Comparison of ENCODE assay signal across 6 cellular contexts in the genomic region with DNA sequence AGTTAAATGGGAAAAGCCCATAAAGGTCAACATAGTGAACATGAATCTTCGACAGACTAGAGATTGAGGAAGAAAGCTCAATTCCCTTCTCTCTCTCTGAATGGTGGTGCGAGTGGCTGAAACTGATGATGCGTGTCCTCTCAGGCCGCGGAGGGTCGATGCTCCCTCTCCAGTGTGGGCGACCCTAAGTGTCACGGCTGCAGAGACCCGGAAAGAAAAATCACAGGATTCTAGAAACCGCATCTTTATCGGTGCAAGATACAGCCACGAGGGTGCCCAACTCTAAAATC. TPM values are rescaled to one million over a fixed set of nuclear protein-coding genes. Genes with fewer than 3 reads are reported as not detected.
DNase-seq lines count a peak whose midpoint lies in the region; ATAC-seq and TF ChIP-seq lines count a peak whose summit lies in the region.

No MANE protein-coding gene starts in this region.

- ATAC-seq in HG02678 (IDR thresholded peaks at IDR 0.05; ENCODE audit: unreplicated experiment), result no peak

- no peaks in the 10 kb centered on the region for H3K36me3 ChIP-seq in ovary

- H3K4me1 ChIP-seq in ovary (ENCODE audit: insufficient read depth), result peaks cover 6% of the 10 kb centered on the region

- CTCF ChIA-PET in activated naive CD4-positive, alpha-beta T cell treated with anti-CD3 and anti-CD28 coated beads, Interleukin-2, amount 10 ng/mL, durations not matched to agents 7 days and 5 days (lab: Charles Lee), result interaction anchor here (0.6 to 2.6 kb wide), 4 partner anchors 12 to 348 kb away, joined by 3 to 24 read pairs (median 4); a partner anchor contains a TSS

- no peak for DNase-seq in activated naive CD4-positive, alpha-beta T cell treated with anti-CD3 and anti-CD28 coated beads, Interleukin-2, amount 10 ng/mL, durations not matched to agents 7 days and 5 days
- no peak for DNase-seq in activated naive CD4-positive, alpha-beta T cell treated with anti-CD3 and anti-CD28 coated beads, Interleukin-2, amount 50 U/mL, for 16 hours
- DNase-seq in choroid plexus epithelial cell (ENCODE audit: low read depth), result no peak
- DNase-seq in ovary, result no peak
- DNase-seq in islet precursor cell, result no peak

- no peak for TF ChIP-seq POLR2A in ovary (IDR thresholded peaks at IDR 0.05)

- intact Hi-C loops in ovary (cut with DNase I), result no loop called here

- no peak for TF ChIP-seq EP300 in ovary (IDR thresholded peaks at IDR 0.05)

- peak overlapping the region; percentile 90 to 100 for H3K27ac ChIP-seq in ovary

- peaks cover 45% of the 10 kb centered on the region for H3K4me1 Mint-ChIP-seq in activated naive CD4-positive, alpha-beta T cell treated with anti-CD3 and anti-CD28 coated beads, Interleukin-2, amount 10 ng/mL, durations not matched to agents 7 days and 5 days

- no peaks in the 10 kb centered on the region for H3K9me3 ChIP-seq in ovary

- peak overlapping the region; percentile 100 for H3K27ac Mint-ChIP-seq in activated naive CD4-positive, alpha-beta T cell treated with anti-CD3 and anti-CD28 coated beads, Interleukin-2, amount 10 ng/mL, durations not matched to agents 7 days and 5 days

- peaks cover 6% of the 10 kb centered on the region for H3K27me3 Mint-ChIP-seq in activated naive CD4-positive, alpha-beta T cell treated with anti-CD3 and anti-CD28 coated beads, Interleukin-2, amount 10 ng/mL, durations not matched to agents 7 days and 5 days

- no peaks in the 10 kb centered on the region for H3K27me3 ChIP-seq in ovary

- H3K9me3 Mint-ChIP-seq in activated naive CD4-positive, alpha-beta T cell treated with anti-CD3 and anti-CD28 coated beads, Interleukin-2, amount 10 ng/mL, durations not matched to agents 7 days and 5 days, result no peaks in the 10 kb centered on the region

- H3K4me3 Mint-ChIP-seq in activated naive CD4-positive, alpha-beta T cell treated with anti-CD3 and anti-CD28 coated beads, Interleukin-2, amount 10 ng/mL, durations not matched to agents 7 days and 5 days, result peak overlapping the region; percentile 99

- H3K36me3 Mint-ChIP-seq in activated naive CD4-positive, alpha-beta T cell treated with anti-CD3 and anti-CD28 coated beads, Interleukin-2, amount 10 ng/mL, durations not matched to agents 7 days and 5 days, result peaks cover 45% of the 10 kb centered on the region

- no peak for TF ChIP-seq CTCF in choroid plexus epithelial cell (conservative IDR thresholded peaks at IDR 0.05; ENCODE audit: low read depth, low read length)
- no peak for TF ChIP-seq CTCF in ovary (IDR thresholded peaks at IDR 0.05)

- 0 to 1% (median 0%) methylated on average over 12 of the region's 12 CpGs for WGBS in ovary, 3 donors

- H3K4me3 ChIP-seq in choroid plexus epithelial cell (ENCODE audit: low read depth, low read length) (peak overlapping the region; percentile 66), ovary (peak overlapping the region; percentile 65)

RNA-seq across cellular contexts. Expression of a gene that starts 0.5 kb away (rescaled TPM):
- total RNA-seq in ovary, result 100 to 1,000 TPM in 5 of 7 donors, 10 to 100 TPM in 2; 90.9 to 244 (median 129) TPM
- polyA plus RNA-seq in ovary, result 100 to 1,000 TPM in 1 of 2 donors, 10 to 100 TPM in 1; 57.0 to 104 TPM

RNA-seq across cellular contexts. Expression of a gene that starts 10.7 kb away (rescaled TPM):
- total RNA-seq in ovary, result 10 to 100 TPM; 37.6 to 92.3 (median 65.4) TPM
- polyA plus RNA-seq in ovary, result 100 to 1,000 TPM in 1 of 2 donors, 10 to 100 TPM in 1; 40.2 to 109 TPM

RNA-seq across cellular contexts. Expression of a gene that starts 35.4 kb away (rescaled TPM):
- 1 to 10 TPM in 1 of 7 donors, under 1 TPM in 6; 0.12 to 1.1 (median 0.66) TPM for total RNA-seq in ovary
- polyA plus RNA-seq in ovary, result under 1 TPM; 0.40 to 0.74 TPM

RNA-seq across cellular contexts. Expression of a gene that starts 38.4 kb away (rescaled TPM):
- total RNA-seq in ovary, result 100 to 1,000 TPM in 1 of 7 donors, 10 to 100 TPM in 6; 31.6 to 111 (median 41.6) TPM
- 10 to 100 TPM; 55.6 to 58.4 TPM for polyA plus RNA-seq in ovary

RNA-seq across cellular contexts. Expression of a gene that starts 46.9 kb away (rescaled TPM):
- total RNA-seq in ovary, result 100 to 1,000 TPM in 4 of 7 donors, 10 to 100 TPM in 3; 56.9 to 122 (median 105) TPM
- 10 to 100 TPM; 32.4 to 71.6 TPM for polyA plus RNA-seq in ovary
